In the genomic region with DNA sequence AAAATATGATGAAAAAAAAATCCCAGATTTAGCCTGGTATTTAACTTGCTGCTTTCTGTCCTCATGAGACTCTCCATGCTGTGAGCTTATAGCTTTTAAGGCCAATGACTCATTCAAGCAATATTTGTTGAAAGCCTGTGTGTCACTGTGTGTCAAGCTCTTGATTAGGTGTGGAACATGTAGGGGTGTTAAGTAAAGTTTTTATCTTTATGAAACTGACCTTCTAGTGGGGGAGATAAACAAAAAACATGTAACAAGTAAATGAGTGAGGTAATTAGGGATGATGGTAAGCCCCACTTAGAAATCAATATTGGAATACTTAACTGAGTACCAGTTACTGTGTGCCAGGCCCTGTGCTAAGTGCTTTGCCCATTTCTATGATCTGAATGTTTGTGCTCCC, we compare ENCODE assay signal across 15 cellular contexts. TPM values are rescaled to one million over a fixed set of nuclear protein-coding genes. Genes with fewer than 3 reads are reported as not detected.
DNase-seq lines count a peak whose midpoint lies in the region; ATAC-seq, FAIRE-seq and TF ChIP-seq lines count a peak whose summit lies in the region.
"Had no signal": no experiment of that assay in that cellular context is flagged by ENCODE, and none has a peak within 500 bp of the region (broad histone marks: within the 10 kb centered on the region; RNA-seq: fewer than 3 reads in every experiment).

No MANE protein-coding gene starts in this region.

- no peak overlapping the region for H3K4me3 Mint-ChIP-seq in WTC11

- FAIRE-seq in HepG2 (lab: Jason Lieb, UNC) (no peak), urothelium cell line (lab: Jason Lieb, UNC) (no peak)

- no peak overlapping the region for H3K4me3 ChIP-seq in HepG2 (replicated peaks in 1 of 3; ENCODE audit: insufficient read depth in 1 of 3, low read depth in 2 of 3, low read length in 3 of 3)
- H3K4me3 ChIP-seq in right lobe of liver, result no peak overlapping the region
- H3K4me3 ChIP-seq in H7 (ENCODE audit: insufficient read depth, low read depth, low read length), result no peak overlapping the region
- H3K4me3 ChIP-seq: BLaER1 had no signal

- H3K36me3 ChIP-seq in HepG2 (replicated peaks in 1 of 2; ENCODE audit: control insufficient read depth in 1 of 2, insufficient read depth in 2 of 2, low read length in 2 of 2) (no peaks in the 10 kb centered on the region), right lobe of liver (no peaks in the 10 kb centered on the region), H7 (replicated peaks; ENCODE audit: control insufficient read depth, insufficient read depth, low read length) (no peaks in the 10 kb centered on the region)
- H3K36me3 ChIP-seq: BLaER1 had no signal

- H3K27me3 Mint-ChIP-seq in WTC11 (ENCODE audit: low read depth), result no peaks in the 10 kb centered on the region

- no peak overlapping the region for H3K4me2 ChIP-seq in HepG2 (ENCODE audit: low read depth, low read length)
- H3K4me2 ChIP-seq: BLaER1 had no signal

- peaks cover 0 to 5% of the 10 kb centered on the region in 2 experiments; a peak in 2 of 5 replicates for H3K27me3 ChIP-seq in HepG2 (ENCODE audit: control insufficient read depth in 1 of 2, insufficient read depth in 2 of 2, low read length in 2 of 2)
- no peaks in the 10 kb centered on the region for H3K27me3 ChIP-seq in right lobe of liver
- no peaks in the 10 kb centered on the region for H3K27me3 ChIP-seq in foreskin keratinocyte
- no peaks in the 10 kb centered on the region for H3K27me3 ChIP-seq in H7 (ENCODE audit: control insufficient read depth, insufficient read depth, low read length)
- H3K27me3 ChIP-seq: BLaER1 had no signal

- H3K4me1 ChIP-seq in HepG2 (ENCODE audit: insufficient read depth, low read length) (no peaks in the 10 kb centered on the region), right lobe of liver (no peaks in the 10 kb centered on the region), foreskin keratinocyte (peaks cover 21% of the 10 kb centered on the region)

- H3K4me1 Mint-ChIP-seq in WTC11, result peaks cover 8% of the 10 kb centered on the region; the same call in 1 of the 2 replicates

- H3K27ac ChIP-seq in HepG2 (ENCODE audit: extremely low read length, insufficient read depth, low read length) (no peak overlapping the region), right lobe of liver (no peak overlapping the region), foreskin keratinocyte (peak overlapping the region; percentile 64)
- H3K27ac ChIP-seq: BLaER1, HL-60 had no signal

- intact Hi-C loops in HepG2 (cut with micrococcal nuclease; ENCODE audit: unreplicated experiment) (no loop called here), right lobe of liver (cut with DNase I) (no loop called here)

- TF ChIP-seq POLR2A in HepG2 (IDR thresholded peaks at IDR 0.05; ENCODE audit: insufficient read depth in 1 of 2, low read depth in 2 of 2, low read length in 2 of 2) (no peak), right lobe of liver (IDR thresholded peaks at IDR 0.05) (no peak)

- peaks cover 4% of the 10 kb centered on the region for H3K9me3 Mint-ChIP-seq in WTC11
- H3K9me3 Mint-ChIP-seq: activated T-helper 2 cell treated with anti-CD3 and anti-CD28 coated beads, Interferon-gamma antibody, Interleukin-2, Interleukin-4, amounts not matched to agents 10 μg/mL and 5 μg/mL and 100 μg/mL, durations not matched to agents 14 hours and 24 hours and 36 hours had no signal

- H2AFZ ChIP-seq in HepG2 (ENCODE audit: low read length), result no peak overlapping the region

- TF ChIP-seq EP300 in HepG2 (IDR thresholded peaks at IDR 0.05; ENCODE audit: low read depth in 2 of 2, low read length in 2 of 2), result no peak
- TF ChIP-seq EP300 in HepG2 (CRISPR knock-in tag; IDR thresholded peaks at IDR 0.05; ENCODE audit: borderline replicate concordance), result no peak

- H3K27ac Mint-ChIP-seq in WTC11, result no peak overlapping the region
- H3K27ac Mint-ChIP-seq: activated T-helper 2 cell treated with anti-CD3 and anti-CD28 coated beads, Interferon-gamma antibody, Interleukin-2, Interleukin-4, amounts not matched to agents 10 μg/mL and 5 μg/mL and 100 μg/mL, durations not matched to agents 14 hours and 24 hours and 36 hours had no signal

- H3K79me2 ChIP-seq in HepG2 (ENCODE audit: insufficient read depth, low read length), result no peaks in the 10 kb centered on the region

- H4K20me1 ChIP-seq in HepG2 (ENCODE audit: insufficient read depth, low read length), result no peaks in the 10 kb centered on the region
- H4K20me1 ChIP-seq: BLaER1 had no signal

- in situ Hi-C loops in HepG2 (cut with HindIII; ENCODE audit: extremely low pct_ligation_motif_present, low pct_unique_long_range_greater_than_20kb), result no loop called here

- TF ChIP-seq CTCF in HepG2 (CRISPR knock-in tag; IDR thresholded peaks at IDR 0.05) (no peak), right lobe of liver (IDR thresholded peaks at IDR 0.05) (no peak), foreskin keratinocyte (conservative IDR thresholded peaks at IDR 0.05) (no peak), WTC11 (IDR thresholded peaks at IDR 0.05) (no peak)

- POLR2A ChIA-PET in HepG2 (lab: Yijun Ruan, JAX) (no interaction called here), WTC11 (lab: Charles Lee) (no interaction called here)

- ATAC-seq in HepG2 (peak; percentile 33; the same call in 1 of the 3 replicates), right lobe of liver (no peak), foreskin keratinocyte (peak; percentile 87), WTC11 (no peak)

- TF ChIP-seq RAD21 in HepG2 (CRISPR knock-in tag; IDR thresholded peaks at IDR 0.05), result no peak

- DNase-seq in HepG2 (ENCODE audit: low spot score), result peak; percentile 7
- DNase-seq in right lobe of liver, result no peak
- DNase-seq in SW480 (ENCODE audit: low spot score), result peak; percentile 53
- DNase-seq in foreskin keratinocyte, result peak; percentile 58 to 84
- peak; percentile 39 for DNase-seq in urothelium cell line (ENCODE audit: low spot score)
- DNase-seq in H7, result no peak
- DNase-seq in activated CD4-positive, alpha-beta T cell treated with anti-CD3 and anti-CD28 coated beads for 48 hours, result no peak
- no peak for DNase-seq in WTC11 (ENCODE audit: low spot score)
- DNase-seq: substantia nigra, T-helper 9 cell had no signal

- H3K9ac ChIP-seq in HepG2 (ENCODE audit: insufficient read depth, low read depth, low read length), result no peak overlapping the region
- H3K9ac ChIP-seq: BLaER1 had no signal

- no peaks in the 10 kb centered on the region for H3K36me3 Mint-ChIP-seq in WTC11

- H3K9me3 ChIP-seq in HepG2 (ENCODE audit: low read length) (no peaks in the 10 kb centered on the region), right lobe of liver (no peaks in the 10 kb centered on the region)
- H3K9me3 ChIP-seq: BLaER1 had no signal

- BruUV-seq in HepG2 (replicated peaks; lab: Mats Ljungman, UMichigan), result no TSS peak

- CTCF ChIA-PET in HepG2 (lab: Yijun Ruan, JAX; ENCODE audit: low intra/inter-chr PET ratio, low total read pairs) (no interaction called here), WTC11 (lab: Charles Lee) (interaction anchor here (2.0 kb wide), 1 partner anchor 28 kb away, joined by 5 read pairs; no protein-coding TSS in a partner anchor)

TF ChIP-seq in HepG2, 621 proteins besides CTCF, POLR2A, EP300 and RAD21:
- no peak for TF ChIP-seq ZNF367 (CRISPR knock-in tag; IDR thresholded peaks at IDR 0.05; ENCODE audit: borderline replicate concordance)
- peak; percentile 33; the same call in 1 of the 2 replicates for TF ChIP-seq FOSL2 (CRISPR knock-in tag; IDR thresholded peaks at IDR 0.05)

RNA-seq across cellular contexts. Expression of gene CCDC190, which starts 44.8 kb away (rescaled TPM):
- total RNA-seq in HepG2 (2016; rRNA removed; fragmentation: Illumina TruSeq; extraction: Trizol), result not detected in 2 replicates
- total RNA-seq in HepG2 (2016; cell fraction: cytosol; rRNA removed; fragmentation: Illumina TruSeq; extraction: Trizol; ENCODE audit: low read depth), result not detected in 2 replicates
- total RNA-seq in HepG2 (2016; cell fraction: insoluble cytoplasmic fraction; rRNA removed; fragmentation: Illumina TruSeq; extraction: Trizol), result not detected in 2 replicates
- not detected in 2 replicates for total RNA-seq in HepG2 (2016; cell fraction: membrane; rRNA removed; fragmentation: Illumina TruSeq; extraction: Trizol)
- total RNA-seq in HepG2 (2016; cell fraction: nucleus; rRNA removed; fragmentation: Illumina TruSeq; extraction: Trizol), result not detected in 2 replicates
- polyA plus RNA-seq in HepG2 (2011; rRNA removed), result not detected in 2 replicates
- polyA plus RNA-seq in HepG2 (2011; cell fraction: cytosol; rRNA removed), result not detected in 2 replicates
- not detected in 2 replicates for polyA plus RNA-seq in HepG2 (2011; cell fraction: nucleus; rRNA removed)
- not detected in 2 replicates for polyA plus RNA-seq in HepG2 (2012)
- polyA plus RNA-seq in HepG2 (2016; cell fraction: cytosol; fragmentation: Illumina TruSeq; extraction: Trizol; ENCODE audit: low read depth), result not detected in 2 replicates
- polyA plus RNA-seq in HepG2 (2016; cell fraction: insoluble cytoplasmic fraction; fragmentation: Illumina TruSeq; extraction: Trizol; ENCODE audit: low read depth), result not detected in 2 replicates
- not detected in 2 replicates for polyA plus RNA-seq in HepG2 (2016; cell fraction: membrane; fragmentation: Illumina TruSeq; extraction: Trizol; ENCODE audit: low read depth)
- polyA plus RNA-seq in HepG2 (2016; cell fraction: nucleus; fragmentation: Illumina TruSeq; extraction: Trizol; ENCODE audit: insufficient read depth, low read depth), result not detected in 2 replicates
- 0.07 TPM in 1 of 2 replicates, not detected in the other for polyA minus RNA-seq in HepG2 (2011; rRNA and poly(A)+ RNA removed; ENCODE audit: low replicate concordance)
- not detected in 2 replicates for polyA minus RNA-seq in HepG2 (2011; cell fraction: cytosol; rRNA and poly(A)+ RNA removed)
- polyA minus RNA-seq in HepG2 (2011; cell fraction: nucleus; rRNA and poly(A)+ RNA removed), result not detected in 2 replicates
- not detected for total RNA-seq in right lobe of liver
- not detected in 2 replicates for total RNA-seq in foreskin keratinocyte
- not detected in 2 replicates for polyA plus RNA-seq in foreskin keratinocyte
- total RNA-seq in H7 (2014; rRNA removed; shearing (Covaris generic)), result not detected in 2 replicates
- not detected in 3 replicates for total RNA-seq in WTC11 (2021)
- total RNA-seq: activated T-helper 2 cell treated with anti-CD3 and anti-CD28 coated beads, Interferon-gamma antibody, Interleukin-2, Interleukin-4, amounts not matched to agents 10 μg/mL and 5 μg/mL and 100 μg/mL, durations not matched to agents 14 hours and 24 hours and 36 hours; H4; mononuclear cell had no signal

Comparison
In these comparisons a context has a peak if more than half of its experiments do, and no peak if none do; other contexts are left out.
1. ATAC-seq: peak in HepG2 (single experiment) and foreskin keratinocyte (single experiment); none in right lobe of liver (0 of 4) and WTC11 (single experiment).
2. DNase-seq: peak in HepG2 (single experiment), SW480 (single experiment), foreskin keratinocyte (2 of 2) and urothelium cell line (single experiment); none in right lobe of liver (0 of 3), H7 (single experiment), activated CD4-positive, alpha-beta T cell treated with anti-CD3 and anti-CD28 coated beads for 48 hours (single experiment) and WTC11 (single experiment).